Comparison of ENCODE assay signal across 8 cellular contexts in the genomic region with DNA sequence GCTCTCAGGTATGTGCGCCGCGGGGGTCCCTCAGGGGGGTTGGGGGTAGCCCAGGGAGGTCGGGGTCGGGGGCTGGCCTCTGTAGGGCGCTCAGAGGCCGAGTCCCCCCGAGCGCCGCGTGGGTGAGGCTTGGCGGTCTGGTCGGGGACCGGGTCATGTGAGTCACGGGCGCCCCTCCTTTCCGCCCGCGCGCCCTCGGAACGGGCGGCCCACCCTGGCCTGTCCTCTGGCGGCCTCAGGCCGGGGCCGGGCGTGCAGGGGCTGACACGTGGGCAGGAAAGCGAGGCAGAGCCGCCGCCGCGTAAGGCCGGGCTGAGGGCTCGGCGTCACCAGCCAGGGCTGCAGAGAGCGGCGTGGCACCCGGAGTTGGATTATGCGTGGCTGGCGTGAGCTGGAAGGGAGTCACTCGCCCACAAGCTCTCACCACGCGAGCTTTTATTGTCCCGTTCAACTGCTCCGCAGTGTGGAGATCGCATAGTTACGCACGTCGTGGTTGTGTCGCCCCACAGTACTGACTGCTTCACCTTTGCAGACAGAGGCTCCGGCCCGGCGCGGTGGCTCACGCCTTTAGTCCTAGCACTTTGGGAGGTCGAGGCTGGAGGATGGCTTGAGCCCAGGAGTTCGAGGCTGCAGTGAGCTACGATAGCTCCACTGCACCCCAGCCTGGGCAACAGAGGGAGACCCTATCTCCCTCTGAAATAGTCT. TPM values are rescaled to one million over a fixed set of nuclear protein-coding genes. Genes with fewer than 3 reads are reported as not detected.
DNase-seq lines count a peak whose midpoint lies in the region; ATAC-seq and TF ChIP-seq lines count a peak whose summit lies in the region.

No MANE protein-coding gene starts in this region.

- H3K9me2 ChIP-seq in OCI-LY7 (ENCODE audit: insufficient read depth, low read length), result no peaks in the 10 kb centered on the region

- H3K27me3 ChIP-seq in esophagus muscularis mucosa, result no peaks in the 10 kb centered on the region

- H3K4me1 ChIP-seq in OCI-LY7 (ENCODE audit: insufficient read depth, low read length, poor library complexity, severe bottlenecking), result peaks cover 44% of the 10 kb centered on the region
- peaks cover 31 to 45% (median 44%) of the 10 kb centered on the region in 4 donors for H3K4me1 ChIP-seq in esophagus muscularis mucosa

- POLR2A ChIA-PET in OCI-LY7 (lab: Charles Lee), result interaction anchor here (0.6 kb wide), 1 partner anchor 234 kb away, joined by 3 read pairs; no protein-coding TSS in a partner anchor

- BruUV-seq in OCI-LY7 (replicated peaks; lab: Mats Ljungman, UMichigan), result no TSS peak

- DNase-seq in Ammon's horn (ENCODE audit: low spot score) (peak; percentile 83), OCI-LY7 (ENCODE audit: low spot score) (peak; percentile 75), esophagus muscularis mucosa (ENCODE audit: extremely low spot score) (peak; percentile 94), naive B cell (peak; percentile 73)
- DNase-seq in activated T-cell treated with anti-CD3 and anti-CD28 coated beads, Interleukin-2, amount 50 U/mL, for 4 hours, result peak; percentile 68

- peak overlapping the region; percentile 70 to 97 (median 92) for H3K27ac Mint-ChIP-seq in naive B cell
- peak overlapping the region; percentile 89 for H3K27ac Mint-ChIP-seq in stimulated activated memory B cell treated with anti-CD40 and anti-IgM and Interleukin-4, amounts not matched to agents 10 μg/mL and 1 μg/mL and 100 μg/mL, for 72 hours

- no peaks in the 10 kb centered on the region for H3K27me3 Mint-ChIP-seq in activated T-cell treated with anti-CD3 and anti-CD28 coated beads, Interleukin-2, amount 50 U/mL, for 4 hours (ENCODE audit: low read depth)
- no peaks in the 10 kb centered on the region for H3K27me3 Mint-ChIP-seq in naive B cell
- H3K27me3 Mint-ChIP-seq in stimulated activated memory B cell treated with anti-CD40 and anti-IgM and Interleukin-4, amounts not matched to agents 10 μg/mL and 1 μg/mL and 100 μg/mL, for 72 hours, result no peaks in the 10 kb centered on the region

- TF ChIP-seq POLR2A in GM18951 (IDR thresholded peaks at IDR 0.05; ENCODE audit: extremely low read depth, insufficient read depth, insufficient read length) (peak; percentile 63), esophagus muscularis mucosa (IDR thresholded peaks at IDR 0.05; ENCODE audit: low read depth) (no peak)

- peaks cover 18% of the 10 kb centered on the region for H3K36me3 Mint-ChIP-seq in activated T-cell treated with anti-CD3 and anti-CD28 coated beads, Interleukin-2, amount 50 U/mL, for 4 hours (ENCODE audit: insufficient read depth)
- peaks cover 0 to 12% of the 10 kb centered on the region in 2 donors for H3K36me3 Mint-ChIP-seq in naive B cell
- H3K36me3 Mint-ChIP-seq in stimulated activated memory B cell treated with anti-CD40 and anti-IgM and Interleukin-4, amounts not matched to agents 10 μg/mL and 1 μg/mL and 100 μg/mL, for 72 hours, result peaks cover 13% of the 10 kb centered on the region

- H3K9me3 ChIP-seq in OCI-LY7 (ENCODE audit: low read length) (no peaks in the 10 kb centered on the region; the same call in 1 of the 2 replicates), esophagus muscularis mucosa (no peaks in the 10 kb centered on the region)

- H3K4me2 ChIP-seq in OCI-LY7 (ENCODE audit: low read length), result peak overlapping the region; percentile 79

- TF ChIP-seq EP300 in esophagus muscularis mucosa (IDR thresholded peaks at IDR 0.05), result no peak

- CTCF ChIA-PET in OCI-LY7 (lab: Charles Lee; ENCODE audit: unreplicated experiment), result no interaction called here

- H3K36me3 ChIP-seq in OCI-LY7 (ENCODE audit: insufficient read depth, low read length) (peaks cover 43% of the 10 kb centered on the region), esophagus muscularis mucosa (peaks cover 0 to 13% (median 6%) of the 10 kb centered on the region in 4 donors)

- H2AFZ ChIP-seq in OCI-LY7 (ENCODE audit: low read length), result peak overlapping the region; percentile 74

- H3K4me3 Mint-ChIP-seq in activated T-cell treated with anti-CD3 and anti-CD28 coated beads, Interleukin-2, amount 50 U/mL, for 4 hours, result peak overlapping the region; percentile 86
- peak overlapping the region; percentile 79 to 93 (median 91) for H3K4me3 Mint-ChIP-seq in naive B cell
- H3K4me3 Mint-ChIP-seq in stimulated activated memory B cell treated with anti-CD40 and anti-IgM and Interleukin-4, amounts not matched to agents 10 μg/mL and 1 μg/mL and 100 μg/mL, for 72 hours, result peak overlapping the region; percentile 87

- in situ Hi-C loops in GM18951 (cut with MboI; ENCODE audit: low sequenced_read_pairs, unreplicated experiment), result no loop called here

- H3K27ac ChIP-seq in OCI-LY7 (ENCODE audit: low read depth, low read length, poor library complexity, severe bottlenecking), result peak overlapping the region; percentile 80
- peak overlapping the region; percentile 98 to 99 (median 98) for H3K27ac ChIP-seq in esophagus muscularis mucosa (replicated peaks in 1 of 4)

- peaks cover 52% of the 10 kb centered on the region for H3K79me2 ChIP-seq in OCI-LY7 (ENCODE audit: insufficient read depth, low read depth, low read length)

- no peaks in the 10 kb centered on the region for H3K9me3 Mint-ChIP-seq in activated T-cell treated with anti-CD3 and anti-CD28 coated beads, Interleukin-2, amount 50 U/mL, for 4 hours
- H3K9me3 Mint-ChIP-seq in naive B cell, result no peaks in the 10 kb centered on the region
- H3K9me3 Mint-ChIP-seq in stimulated activated memory B cell treated with anti-CD40 and anti-IgM and Interleukin-4, amounts not matched to agents 10 μg/mL and 1 μg/mL and 100 μg/mL, for 72 hours, result no peaks in the 10 kb centered on the region

- intact Hi-C loops in OCI-LY7 (cut with micrococcal nuclease; ENCODE audit: unreplicated experiment), result loop anchor here (10.0 kb wide), 3 partner anchors 701 to 1899 kb away; a partner anchor contains a TSS
- intact Hi-C loops in esophagus muscularis mucosa (cut with DNase I), result no loop called here

- peaks cover 24% of the 10 kb centered on the region for H4K20me1 ChIP-seq in OCI-LY7 (ENCODE audit: insufficient read depth, low read length)

- 2% methylated on average over 4 of the region's 59 CpGs for WGBS in esophagus muscularis mucosa

- ATAC-seq in HG03159 (IDR thresholded peaks at IDR 0.05; ENCODE audit: unreplicated experiment) (peak; percentile 58), naive B cell (ENCODE audit: low read depth in 2 of 2) (peak; percentile 64 to 66)
- peak; percentile 61 to 62 for ATAC-seq in activated T-cell treated with anti-CD3 and anti-CD28 coated beads, Interleukin-2, amount 50 U/mL, for 4 hours
- peak; percentile 83 for ATAC-seq in stimulated activated memory B cell treated with anti-CD40 and anti-IgM and Interleukin-4, amounts not matched to agents 10 μg/mL and 1 μg/mL and 100 μg/mL, for 72 hours

- peak overlapping the region; percentile 85 for H3K4me3 ChIP-seq in OCI-LY7 (ENCODE audit: low read depth, low read length, poor library complexity, severe bottlenecking)
- H3K4me3 ChIP-seq in esophagus muscularis mucosa, result peak overlapping the region; percentile 75 to 97 (median 91)

- peaks cover 44% of the 10 kb centered on the region for H3K4me1 Mint-ChIP-seq in activated T-cell treated with anti-CD3 and anti-CD28 coated beads, Interleukin-2, amount 50 U/mL, for 4 hours (ENCODE audit: low read depth)
- H3K4me1 Mint-ChIP-seq in naive B cell, result peaks cover 30 to 46% (median 42%) of the 10 kb centered on the region in 3 donors
- peaks cover 45% of the 10 kb centered on the region for H3K4me1 Mint-ChIP-seq in stimulated activated memory B cell treated with anti-CD40 and anti-IgM and Interleukin-4, amounts not matched to agents 10 μg/mL and 1 μg/mL and 100 μg/mL, for 72 hours

- TF ChIP-seq CTCF in OCI-LY7 (conservative IDR thresholded peaks at IDR 0.05; ENCODE audit: low read length) (no peak), esophagus muscularis mucosa (IDR thresholded peaks at IDR 0.05) (no peak)

RNA-seq across cellular contexts. Expression of a gene that starts 0.4 kb away (rescaled TPM):
- 32.8 and 34.3 TPM in 2 replicates for total RNA-seq in OCI-LY7 (2014; rRNA removed; shearing (Covaris generic))
- total RNA-seq in OCI-LY7 (2022), result 36.1 and 37.3 TPM in 2 replicates
- 10 to 100 TPM; 30.5 to 33.6 (median 31.6) TPM for total RNA-seq in activated T-cell treated with anti-CD3 and anti-CD28 coated beads, Interleukin-2, amount 50 U/mL, for 4 hours
- 10 to 100 TPM; 17.0 to 25.7 (median 22.8) TPM for total RNA-seq in esophagus muscularis mucosa
- polyA plus RNA-seq in naive B cell (ENCODE audit: low read depth in 6 of 6), result 10 to 100 TPM in 5 of 6 donors, 1 to 10 TPM in 1; 8.6 to 18.1 (median 14.9) TPM

RNA-seq across cellular contexts. Expression of a gene that starts 0.8 kb away (rescaled TPM):
- 86.5 and 98.5 TPM in 2 replicates for total RNA-seq in OCI-LY7 (2014; rRNA removed; shearing (Covaris generic))
- total RNA-seq in OCI-LY7 (2022) (109 and 114 TPM in 2 replicates), esophagus muscularis mucosa (100 to 1,000 TPM; 152 to 187 (median 161) TPM)
- 100 to 1,000 TPM; 100 to 111 (median 102) TPM for total RNA-seq in activated T-cell treated with anti-CD3 and anti-CD28 coated beads, Interleukin-2, amount 50 U/mL, for 4 hours
- 100 to 1,000 TPM in 4 of 6 donors, 10 to 100 TPM in 2; 90.7 to 158 (median 104) TPM for polyA plus RNA-seq in naive B cell (ENCODE audit: low read depth in 6 of 6)

Comparison
In these comparisons a context has a peak if more than half of its experiments do, and no peak if none do; other contexts are left out.
1. Peak in every context shown above with its lines: DNase-seq, ATAC-seq, H3K4me3 ChIP-seq and H3K27ac ChIP-seq.